16 cellular contexts compared by ENCODE assay signal in genomic region chr12:3293446-3294161, GRCh38.
DNase-seq lines count a peak whose midpoint lies in the region; ATAC-seq, FAIRE-seq and TF ChIP-seq lines count a peak whose summit lies in the region.
"Had no signal": no experiment of that assay in that cellular context is flagged by ENCODE, and none has a peak within 500 bp of the region (broad histone marks: within the 10 kb centered on the region; RNA-seq: fewer than 3 reads in every experiment).

No MANE protein-coding gene starts in this region.

- H3K9me3 Mint-ChIP-seq in astrocyte (ENCODE audit: unreplicated experiment) (no peaks in the 10 kb centered on the region), MCF 10A (ENCODE audit: unreplicated experiment) (no peaks in the 10 kb centered on the region)
- H3K9me3 Mint-ChIP-seq: activated CD8-positive, alpha-beta T cell treated with anti-CD3 and anti-CD28 coated beads for 36 hours; CD4-positive, alpha-beta memory T cell; central memory CD8-positive, alpha-beta T cell; immature natural killer cell had no signal

- BruUV-seq in HCT116 (replicated peaks; lab: Mats Ljungman, UMichigan): no TSS peak
- BruUV-seq in MCF 10A (replicated peaks; lab: Mats Ljungman, UMichigan): no TSS peak

- H3K4me3 ChIP-seq in BE2C (ENCODE audit: low read depth, low read length) (no peak overlapping the region), HCT116 (replicated peaks in 1 of 2; ENCODE audit: low read depth in 1 of 2, low read length in 2 of 2) (no peak overlapping the region), astrocyte (ENCODE audit: insufficient read depth, low read depth, low read length) (no peak overlapping the region), right atrium auricular region (no peak overlapping the region)

- H3K79me2 ChIP-seq in HCT116 (ENCODE audit: insufficient read depth, low read length) (no peaks in the 10 kb centered on the region), astrocyte (ENCODE audit: insufficient read depth, low read length) (no peaks in the 10 kb centered on the region)

- no peaks in the 10 kb centered on the region for H3K36me3 ChIP-seq in BE2C
- H3K36me3 ChIP-seq in HCT116 (ENCODE audit: control insufficient read depth in 1 of 2, insufficient read depth in 2 of 2, low read length in 2 of 2): no peaks in the 10 kb centered on the region
- no peaks in the 10 kb centered on the region for H3K36me3 ChIP-seq in astrocyte (ENCODE audit: insufficient read depth, low read length)
- no peaks in the 10 kb centered on the region for H3K36me3 ChIP-seq in right atrium auricular region

- peak; percentile 44 for TF ChIP-seq CTCF in BE2C (IDR thresholded peaks at IDR 0.05; ENCODE audit: low read depth, low read length)
- no peak for TF ChIP-seq CTCF in HCT116 (IDR thresholded peaks at IDR 0.05 in 2 of 3, conservative IDR thresholded peaks at IDR 0.05 in 1 of 3; ENCODE audit: borderline replicate concordance in 1 of 3, insufficient read depth in 1 of 3, low read depth in 2 of 3, low read length in 2 of 3)
- TF ChIP-seq CTCF in astrocyte (IDR thresholded peaks at IDR 0.05; ENCODE audit: insufficient read depth, low read depth, low read length): peak; percentile 8
- TF ChIP-seq CTCF in right atrium auricular region (IDR thresholded peaks at IDR 0.05): peak in 1 of 2 donors; percentile 13
- no peak for TF ChIP-seq CTCF in MCF 10A (IDR thresholded peaks at IDR 0.05; ENCODE audit: unreplicated experiment)

- H2AFZ ChIP-seq in HCT116 (ENCODE audit: low read depth, low read length, poor library complexity, severe bottlenecking) (no peak overlapping the region), astrocyte (ENCODE audit: low read depth, low read length) (no peak overlapping the region)

- H3K27ac ChIP-seq in HCT116 (ENCODE audit: low read depth, low read length): no peak overlapping the region
- H3K27ac ChIP-seq in astrocyte (ENCODE audit: low read depth, low read length): no peak overlapping the region
- peak overlapping the region; percentile 28 to 48 for H3K27ac ChIP-seq in right atrium auricular region

- no peak for FAIRE-seq in astrocyte (lab: Jason Lieb, UNC)

- ATAC-seq in HCT116: peak; percentile 41; the same call in 1 of the 2 replicates
- ATAC-seq in stimulated activated naive CD8-positive, alpha-beta T cell treated with anti-CD3 and anti-CD28 coated beads, Interleukin-15, Interleukin-2, amounts not matched to agents 100 U/mL and 50 U/mL, for 24 hours: no peak
- ATAC-seq in HG03457 (IDR thresholded peaks at IDR 0.05; ENCODE audit: unreplicated experiment): no peak
- ATAC-seq: activated CD8-positive, alpha-beta T cell treated with anti-CD3 and anti-CD28 coated beads for 36 hours; esophagus mucosa; T-helper 17 cell had no signal

- no peak for TF ChIP-seq RAD21 in HCT116 (IDR thresholded peaks at IDR 0.05; ENCODE audit: low read depth)

- CTCF ChIA-PET in HCT116 (lab: Charles Lee) (no interaction called here), MCF 10A (lab: Yijun Ruan, JAX) (no interaction called here)

- H3K9ac ChIP-seq in HCT116 (ENCODE audit: low read length) (no peak overlapping the region), astrocyte (ENCODE audit: low read length) (no peak overlapping the region)

- TF ChIP-seq POLR2A in HCT116 (IDR thresholded peaks at IDR 0.05; ENCODE audit: borderline replicate concordance, extremely low read depth, insufficient read depth, insufficient read length): no peak

- H4K20me1 ChIP-seq in HCT116 (ENCODE audit: insufficient read depth): no peaks in the 10 kb centered on the region
- no peaks in the 10 kb centered on the region for H4K20me1 ChIP-seq in astrocyte (ENCODE audit: insufficient read depth, low read length)

- H3K4me3 Mint-ChIP-seq in astrocyte (ENCODE audit: unreplicated experiment) (no peak overlapping the region), MCF 10A (ENCODE audit: unreplicated experiment) (no peak overlapping the region)
- H3K4me3 Mint-ChIP-seq: activated CD8-positive, alpha-beta T cell treated with anti-CD3 and anti-CD28 coated beads for 36 hours; CD4-positive, alpha-beta memory T cell; central memory CD8-positive, alpha-beta T cell; immature natural killer cell; T-helper 17 cell had no signal

- peaks cover 51% of the 10 kb centered on the region for H3K27me3 Mint-ChIP-seq in astrocyte (ENCODE audit: low read depth, unreplicated experiment)
- no peaks in the 10 kb centered on the region for H3K27me3 Mint-ChIP-seq in MCF 10A (ENCODE audit: insufficient read depth, unreplicated experiment)

- RAD21 ChIA-PET in HCT116 (lab: Charles Lee; ENCODE audit: low non-redundant PET in 1 of 2, low total read pairs in 2 of 2, uncharacterized antibody in 2 of 2, unreplicated experiment in 2 of 2): no interaction called here

- H3K36me3 Mint-ChIP-seq in astrocyte (ENCODE audit: low read depth, unreplicated experiment) (peaks cover 2% of the 10 kb centered on the region), MCF 10A (ENCODE audit: insufficient read depth, unreplicated experiment) (no peaks in the 10 kb centered on the region)
- H3K36me3 Mint-ChIP-seq: CD4-positive, alpha-beta memory T cell; immature natural killer cell had no signal

- no peak overlapping the region for H3K27ac Mint-ChIP-seq in astrocyte (ENCODE audit: unreplicated experiment)
- no peak overlapping the region for H3K27ac Mint-ChIP-seq in MCF 10A (ENCODE audit: low read depth, unreplicated experiment)
- H3K27ac Mint-ChIP-seq: activated CD8-positive, alpha-beta T cell treated with anti-CD3 and anti-CD28 coated beads for 36 hours; CD4-positive, alpha-beta memory T cell; immature natural killer cell; T-helper 17 cell had no signal

- intact Hi-C loops in HCT116 (cut with micrococcal nuclease) (no loop called here), MCF 10A (cut with micrococcal nuclease) (no loop called here)

- H3K4me1 ChIP-seq in BE2C: peaks cover 15% of the 10 kb centered on the region
- H3K4me1 ChIP-seq in HCT116 (ENCODE audit: control insufficient read depth in 1 of 2, insufficient read depth in 2 of 2, low read length in 2 of 2): no peaks in the 10 kb centered on the region
- H3K4me1 ChIP-seq in astrocyte (ENCODE audit: insufficient read depth, low read length): peaks cover 6% of the 10 kb centered on the region
- peaks cover 0 to 36% of the 10 kb centered on the region in 2 donors for H3K4me1 ChIP-seq in right atrium auricular region

- no peaks in the 10 kb centered on the region for H3K9me2 ChIP-seq in HCT116 (ENCODE audit: insufficient read depth)

- no peaks in the 10 kb centered on the region for H3K9me3 ChIP-seq in BE2C
- no peaks in the 10 kb centered on the region for H3K9me3 ChIP-seq in HCT116 (ENCODE audit: control insufficient read depth in 1 of 2, insufficient read depth in 1 of 2, low read depth in 1 of 2, low read length in 2 of 2)
- no peaks in the 10 kb centered on the region for H3K9me3 ChIP-seq in astrocyte (ENCODE audit: insufficient read depth, low read depth, low read length)
- no peaks in the 10 kb centered on the region for H3K9me3 ChIP-seq in right atrium auricular region

- H3K4me2 ChIP-seq in HCT116 (ENCODE audit: low read length): no peak overlapping the region
- peak overlapping the region; percentile 8 for H3K4me2 ChIP-seq in astrocyte (ENCODE audit: low read length)

- H3K27me3 ChIP-seq in BE2C: no peaks in the 10 kb centered on the region
- no peaks in the 10 kb centered on the region for H3K27me3 ChIP-seq in HCT116 (ENCODE audit: insufficient read depth, low read length)
- H3K27me3 ChIP-seq in astrocyte (ENCODE audit: insufficient read depth, low read length): no peaks in the 10 kb centered on the region
- no peaks in the 10 kb centered on the region for H3K27me3 ChIP-seq in right atrium auricular region

- POLR2A ChIA-PET in HCT116 (lab: Charles Lee) (no interaction called here), MCF 10A (lab: Yijun Ruan, JAX) (no interaction called here)

- peak; percentile 58 for DNase-seq in BE2C
- no peak for DNase-seq in HCT116 (ENCODE audit: low read depth, low spot score)
- DNase-seq in astrocyte (ENCODE audit: low read depth): peak; percentile 47
- no peak for DNase-seq in right atrium auricular region (ENCODE audit: low spot score)
- no peak for DNase-seq in stimulated activated naive CD8-positive, alpha-beta T cell treated with anti-CD3 and anti-CD28 coated beads, Interleukin-15, Interleukin-2, amounts not matched to agents 100 U/mL and 50 U/mL, for 24 hours
- no peak for DNase-seq in SW 1271 (lab: John Stamatoyannopoulos, UW)
- no peak for DNase-seq in MCF 10A (ENCODE audit: unreplicated experiment)
- DNase-seq: activated CD8-positive, alpha-beta T cell treated with anti-CD3 and anti-CD28 coated beads for 36 hours; CD4-positive, alpha-beta memory T cell; immature natural killer cell; NCI-H526; retina; T-helper 17 cell had no signal

- peaks cover 2% of the 10 kb centered on the region for H3K4me1 Mint-ChIP-seq in astrocyte (ENCODE audit: low read depth, unreplicated experiment)
- no peaks in the 10 kb centered on the region for H3K4me1 Mint-ChIP-seq in MCF 10A (ENCODE audit: insufficient read depth, unreplicated experiment)
- H3K4me1 Mint-ChIP-seq: CD4-positive, alpha-beta memory T cell; central memory CD8-positive, alpha-beta T cell; immature natural killer cell had no signal

TF ChIP-seq in HCT116, 20 proteins besides CTCF, POLR2A, EP300 and RAD21 (continues in another document):
- no peak for TF ChIP-seq CBX3 (IDR thresholded peaks at IDR 0.05; ENCODE audit: low read depth)
- no peak for TF ChIP-seq SP1 (IDR thresholded peaks at IDR 0.05; ENCODE audit: low read depth)
- TF ChIP-seq ELF1 (IDR thresholded peaks at IDR 0.05; ENCODE audit: borderline replicate concordance, low read depth): no peak

Comparison
In these comparisons a context has a peak if more than half of its experiments do, and no peak if none do; other contexts are left out.
1. DNase-seq: peak in BE2C (single experiment) and astrocyte (single experiment); none in HCT116 (single experiment), right atrium auricular region (single experiment), stimulated activated naive CD8-positive, alpha-beta T cell treated with anti-CD3 and anti-CD28 coated beads, Interleukin-15, Interleukin-2, amounts not matched to agents 100 U/mL and 50 U/mL, for 24 hours (single experiment), SW 1271 (0 of 2) and MCF 10A (single experiment).
2. CTCF ChIP-seq: peak in BE2C (single experiment) and astrocyte (single experiment); none in HCT116 (0 of 3) and MCF 10A (single experiment).
3. H3K27ac ChIP-seq: peak in right atrium auricular region (2 of 2); none in HCT116 (single experiment) and astrocyte (single experiment).